Comparison of ENCODE assay signal across 1 cellular context in genomic region chr16:74695450-74696422, GRCh38.
TF ChIP-seq lines count a peak whose summit lies in the region.

No MANE protein-coding gene starts in this region.

TF ChIP-seq in HepG2, 621 proteins besides CTCF, POLR2A, EP300 and RAD21 (continued from another document and continues in another):
- TF ChIP-seq FOXO4 (CRISPR knock-in tag; conservative IDR thresholded peaks at IDR 0.05) (no peak), HOXA9 (CRISPR knock-in tag; IDR thresholded peaks at IDR 0.05; ENCODE audit: borderline replicate concordance) (no peak), GATAD1 (CRISPR knock-in tag; IDR thresholded peaks at IDR 0.05) (peak; percentile 82), ATF7-NPFF (CRISPR knock-in tag; IDR thresholded peaks at IDR 0.05; ENCODE audit: low read depth) (peak; percentile 47; the same call in 1 of the 2 replicates), ZNF7 (CRISPR knock-in tag; IDR thresholded peaks at IDR 0.05) (peak; percentile 50; the same call in 1 of the 2 replicates), ZNF362 (CRISPR knock-in tag; IDR thresholded peaks at IDR 0.05; ENCODE audit: borderline replicate concordance) (no peak), HOXA5 (CRISPR knock-in tag; IDR thresholded peaks at IDR 0.05) (no peak), ARHGAP35 (CRISPR knock-in tag; IDR thresholded peaks at IDR 0.05; ENCODE audit: borderline replicate concordance) (no peak), MAFK (conservative IDR thresholded peaks at IDR 0.05 in 1 of 2, IDR thresholded peaks at IDR 0.05 in 1 of 2; ENCODE audit: low read length in 2 of 2) (no peak), TFE3 (CRISPR knock-in tag; IDR thresholded peaks at IDR 0.05) (peak; percentile 90), ZNF557 (CRISPR knock-in tag; IDR thresholded peaks at IDR 0.05) (peak; percentile 59; the same call in 1 of the 2 replicates), LCORL (IDR thresholded peaks at IDR 0.05) (no peak), LCORL (CRISPR knock-in tag; IDR thresholded peaks at IDR 0.05) (0 out of 2 replicates have a peak, but pooled peaks have one; percentile 69), NR2F2 (IDR thresholded peaks at IDR 0.05; ENCODE audit: borderline replicate concordance, low read depth) (no peak; the same call in 1 of the 2 replicates), MLX (CRISPR knock-in tag; IDR thresholded peaks at IDR 0.05) (peak; percentile 42; the same call in 1 of the 2 replicates), SOX13 (IDR thresholded peaks at IDR 0.05) (no peak), SOX13 (CRISPR knock-in tag; conservative IDR thresholded peaks at IDR 0.05 in 1 of 2, IDR thresholded peaks at IDR 0.05 in 1 of 2) (peak in 1 of 2 experiments; percentile 43; a peak in 2 of 4 replicates), ZNF740 (CRISPR knock-in tag; IDR thresholded peaks at IDR 0.05) (no peak), MTF1 (CRISPR knock-in tag; IDR thresholded peaks at IDR 0.05) (no peak), HNRNPL (IDR thresholded peaks at IDR 0.05; ENCODE audit: low read depth, low read length) (no peak), MXD3 (CRISPR knock-in tag; IDR thresholded peaks at IDR 0.05) (no peak), ZNF296 (CRISPR knock-in tag; conservative IDR thresholded peaks at IDR 0.05) (no peak), THAP7 (CRISPR knock-in tag; IDR thresholded peaks at IDR 0.05) (no peak), ZNF224 (CRISPR knock-in tag; IDR thresholded peaks at IDR 0.05) (0 out of 2 replicates have a peak, but pooled peaks have one; percentile 51), ETS1 (CRISPR knock-in tag; IDR thresholded peaks at IDR 0.05) (no peak), ZNF18 (CRISPR knock-in tag; IDR thresholded peaks at IDR 0.05; ENCODE audit: insufficient replicate concordance) (peak; percentile 48), ZNF280D (CRISPR knock-in tag; IDR thresholded peaks at IDR 0.05) (no peak), ZNF737 (CRISPR knock-in tag; IDR thresholded peaks at IDR 0.05; ENCODE audit: borderline replicate concordance) (no peak), ASH2L (IDR thresholded peaks at IDR 0.05; ENCODE audit: insufficient read length, low read depth, low read length) (peak; percentile 46), AKNA (CRISPR knock-in tag; IDR thresholded peaks at IDR 0.05; ENCODE audit: borderline replicate concordance) (no peak), TSC22D2 (CRISPR knock-in tag; IDR thresholded peaks at IDR 0.05; ENCODE audit: borderline replicate concordance) (peak; percentile 93; the same call in 1 of the 2 replicates), ZBTB37 (CRISPR knock-in tag; IDR thresholded peaks at IDR 0.05) (no peak), NR3C1 (CRISPR knock-in tag; IDR thresholded peaks at IDR 0.05) (no peak), PHF20 (CRISPR knock-in tag; IDR thresholded peaks at IDR 0.05) (no peak), FOSL1 (CRISPR knock-in tag; IDR thresholded peaks at IDR 0.05; ENCODE audit: borderline replicate concordance) (no peak), ZNF331 (CRISPR knock-in tag; IDR thresholded peaks at IDR 0.05) (peak; percentile 25; the same call in 1 of the 2 replicates), HMG20A (CRISPR knock-in tag; IDR thresholded peaks at IDR 0.05; ENCODE audit: borderline replicate concordance) (no peak), ZBTB21 (CRISPR knock-in tag; IDR thresholded peaks at IDR 0.05) (no peak), HOXA7 (CRISPR knock-in tag; IDR thresholded peaks at IDR 0.05) (no peak), TBL1XR1 (IDR thresholded peaks at IDR 0.05; ENCODE audit: borderline replicate concordance, low read length, partially characterized antibody) (no peak), SKI (IDR thresholded peaks at IDR 0.05; ENCODE audit: partially characterized antibody) (no peak), ZNF430 (CRISPR knock-in tag; IDR thresholded peaks at IDR 0.05) (peak; percentile 76; the same call in 1 of the 2 replicates), REL (CRISPR knock-in tag; conservative IDR thresholded peaks at IDR 0.05) (no peak), MAZ (IDR thresholded peaks at IDR 0.05; ENCODE audit: borderline replicate concordance, low read depth, low read length) (no peak), MAZ (CRISPR knock-in tag; IDR thresholded peaks at IDR 0.05; ENCODE audit: low read depth) (no peak), GZF1 (CRISPR knock-in tag; IDR thresholded peaks at IDR 0.05) (no peak)
